Comparison of ENCODE assay signal across 29 cellular contexts in the genomic region with DNA sequence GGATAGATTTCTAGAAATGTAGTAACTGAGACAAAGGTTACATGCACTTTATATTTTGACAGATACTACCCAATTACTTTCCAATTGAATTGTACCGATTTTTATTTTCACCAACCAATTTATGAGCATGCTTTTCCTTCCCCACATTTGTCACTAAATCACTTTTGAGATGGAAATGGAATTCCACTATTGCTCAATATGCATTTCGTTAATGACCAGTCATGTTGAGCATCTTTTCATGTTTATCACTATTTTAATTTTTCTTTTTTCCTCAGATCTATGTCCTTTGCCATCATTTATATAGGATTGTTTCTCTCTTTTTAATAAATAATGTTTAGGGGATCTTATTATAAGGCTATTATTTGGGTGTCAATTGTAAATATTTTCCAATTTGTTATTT.
"Had no signal": no experiment of that assay in that cellular context is flagged by ENCODE, and none has a peak within 500 bp of the region (broad histone marks: within the 10 kb centered on the region; RNA-seq: fewer than 3 reads in every experiment).

No MANE protein-coding gene starts in this region.

- H3K4me1 ChIP-seq: left lung, right atrium auricular region, suprapubic skin, tibial artery, uterus had no signal

- H2AFZ ChIP-seq: neural progenitor cell had no signal

- FAIRE-seq: islet of Langerhans had no signal

- H3K9me3 ChIP-seq: left lung, neutrophil, right atrium auricular region, stomach, suprapubic skin, thoracic aorta, tibial artery, uterus had no signal

- H3K27me3 ChIP-seq: left lung, neural progenitor cell, neutrophil, right atrium auricular region, stomach, tibial artery, uterus had no signal

- H3K36me3 ChIP-seq: left lung, neural progenitor cell, neutrophil, right atrium auricular region, stomach, suprapubic skin, thoracic aorta, tibial artery, uterus had no signal

- DNase-seq: hypothalamus; immature natural killer cell; kidney; left colon; left lung; mesendoderm; naive B cell; natural killer cell; nephron progenitor cell; occipital lobe; stimulated activated CD4-positive, alpha-beta T cell treated with anti-CD3 and anti-CD28 coated beads, Interleukin-12 subunit alpha, Interleukin-12 subunit beta, amount 100 ng/mL, for 4 hours; stimulated activated CD4-positive, alpha-beta T cell treated with anti-CD3 and anti-CD28 coated beads, Interleukin-15, amount 100 ng/mL, for 24 hours; stimulated activated CD4-positive, alpha-beta T cell treated with anti-CD3 and anti-CD28 coated beads, Interleukin-2, amount 100 ng/mL, for 24 hours; stimulated activated CD4-positive, alpha-beta T cell treated with anti-CD3 and anti-CD28 coated beads, Interleukin-4, amount 100 ng/mL, for 1 hour; stimulated activated naive B cell treated with anti-CD40 and anti-IgM and Interleukin-4, amounts not matched to agents 10 μg/mL and 1 μg/mL and 100 μg/mL, for 72 hours; stimulated activated naive CD8-positive, alpha-beta T cell treated with anti-CD3 and anti-CD28 coated beads, Interleukin-15, Interleukin-2, amounts not matched to agents 100 U/mL and 50 U/mL, for 24 hours; stomach; tibial artery; trophoblast cell; uterus had no signal

- H3K4me3 ChIP-seq: left lung, lung, neural progenitor cell, right atrium auricular region, skin epidermis, stomach, suprapubic skin, thoracic aorta, tibial artery, uterus had no signal

- ATAC-seq: left colon; left lung; natural killer cell; sciatic nerve; stimulated activated naive B cell treated with anti-CD40 and anti-IgM and Interleukin-4, amounts not matched to agents 10 μg/mL and 1 μg/mL and 100 μg/mL, for 72 hours; stimulated activated naive CD8-positive, alpha-beta T cell treated with anti-CD3 and anti-CD28 coated beads, Interleukin-15, Interleukin-2, amounts not matched to agents 100 U/mL and 50 U/mL, for 24 hours had no signal

- H3K4me2 ChIP-seq: neural progenitor cell had no signal

- H3K27ac ChIP-seq: left lung, neural progenitor cell, neutrophil, right atrium auricular region, skin epidermis, stomach, suprapubic skin, thoracic aorta, tibial artery, uterus had no signal

- H3K9ac ChIP-seq: neural progenitor cell had no signal
